Comparison of ENCODE assay signal across 24 cellular contexts in genomic region chr21:42055425-42055824, GRCh38. TPM values are rescaled to one million over a fixed set of nuclear protein-coding genes. Genes with fewer than 3 reads are reported as not detected.
DNase-seq lines count a peak whose midpoint lies in the region; ATAC-seq, FAIRE-seq and TF ChIP-seq lines count a peak whose summit lies in the region.
"Had no signal": no experiment of that assay in that cellular context is flagged by ENCODE, and none has a peak within 500 bp of the region (broad histone marks: within the 10 kb centered on the region; RNA-seq: fewer than 3 reads in every experiment).

No MANE protein-coding gene starts in this region.

- H3K9ac ChIP-seq in kidney (ENCODE audit: low read length in 2 of 2) = no peak overlapping the region
- H3K9ac ChIP-seq in neuronal stem cell (ENCODE audit: low read depth, low read length, poor library complexity) = peak overlapping the region; percentile 5

- peaks cover 0 to 14% (median 0%) of the 10 kb centered on the region in 3 experiments for H3K27me3 ChIP-seq in neuronal stem cell (ENCODE audit: control insufficient read depth in 3 of 3, insufficient read depth in 3 of 3, low read depth in 1 of 3, low read length in 3 of 3)

- H2BK15ac ChIP-seq in neuronal stem cell (ENCODE audit: low read length) = no peak overlapping the region

- intact Hi-C loops in kidney (cut with DNase I) = no loop called here

- peak overlapping the region; percentile 60 for H3K27ac Mint-ChIP-seq in stimulated activated memory B cell treated with anti-CD40 and anti-IgM and Interleukin-4, amounts not matched to agents 10 μg/mL and 1 μg/mL and 100 μg/mL, for 72 hours
- H3K27ac Mint-ChIP-seq: CD4-positive, alpha-beta T cell had no signal

- H3K4ac ChIP-seq in neuronal stem cell (ENCODE audit: low read length) = no peak overlapping the region

- H2AK5ac ChIP-seq in neuronal stem cell (ENCODE audit: low read depth, low read length) = no peak overlapping the region

- H3K79me1 ChIP-seq in neuronal stem cell (ENCODE audit: low read depth, low read length) = no peaks in the 10 kb centered on the region

- no peaks in the 10 kb centered on the region for H3K36me3 ChIP-seq in kidney (ENCODE audit: control insufficient read depth in 1 of 2, insufficient read depth in 2 of 2, low read length in 2 of 2)
- H3K36me3 ChIP-seq in neuronal stem cell (replicated peaks in 1 of 2; ENCODE audit: control insufficient read depth in 2 of 2, insufficient read depth in 2 of 2, low read length in 2 of 2) = no peaks in the 10 kb centered on the region
- H3K36me3 ChIP-seq: BE2C, HAP-1 had no signal

- no peak overlapping the region for H2AFZ ChIP-seq in neuronal stem cell (ENCODE audit: low read length)

- H3K9me3 Mint-ChIP-seq in stimulated activated memory B cell treated with anti-CD40 and anti-IgM and Interleukin-4, amounts not matched to agents 10 μg/mL and 1 μg/mL and 100 μg/mL, for 72 hours = no peaks in the 10 kb centered on the region
- H3K9me3 Mint-ChIP-seq: CD4-positive, alpha-beta T cell had no signal

- H3K27me3 Mint-ChIP-seq in stimulated activated memory B cell treated with anti-CD40 and anti-IgM and Interleukin-4, amounts not matched to agents 10 μg/mL and 1 μg/mL and 100 μg/mL, for 72 hours = no peaks in the 10 kb centered on the region
- H3K27me3 Mint-ChIP-seq: CD4-positive, alpha-beta T cell had no signal

- DNase-seq in kidney = peak; percentile 24
- DNase-seq in neuronal stem cell (ENCODE audit: low spot score) = no peak
- DNase-seq in DMS153 (lab: John Stamatoyannopoulos, UW) = no peak
- no peak for DNase-seq in SIG-M5 (lab: John Stamatoyannopoulos, UW)
- DNase-seq: ACHN; BE2C; C1 segment of cervical spinal cord; Calu3; CD4-positive, alpha-beta T cell; DMS53; DND-41; EL had no signal

- no peak overlapping the region for H4K8ac ChIP-seq in neuronal stem cell (ENCODE audit: low read depth, low read length)

- no peak for ATAC-seq in stimulated activated memory B cell treated with anti-CD40 and anti-IgM and Interleukin-4, amounts not matched to agents 10 μg/mL and 1 μg/mL and 100 μg/mL, for 72 hours
- ATAC-seq in GM21526 (IDR thresholded peaks at IDR 0.05; ENCODE audit: low FRiP score, unreplicated experiment) (no peak), HG02970 (IDR thresholded peaks at IDR 0.05; ENCODE audit: low FRiP score, unreplicated experiment) (no peak)
- ATAC-seq: K562 had no signal

- no peak for FAIRE-seq in kidney (lab: Jason Lieb, UNC)
- FAIRE-seq: A204.1, GM12891, K562 had no signal

- H3K4me3 Mint-ChIP-seq in stimulated activated memory B cell treated with anti-CD40 and anti-IgM and Interleukin-4, amounts not matched to agents 10 μg/mL and 1 μg/mL and 100 μg/mL, for 72 hours = no peak overlapping the region
- H3K4me3 Mint-ChIP-seq: CD4-positive, alpha-beta T cell had no signal

- H2BK5ac ChIP-seq in neuronal stem cell (ENCODE audit: low read length) = no peak overlapping the region

- no CpG with 5 or more reads among the region's 9 CpGs for WGBS in neuronal stem cell (ENCODE audit: extremely low coverage in 2 of 2, insufficient read length in 2 of 2, insufficient replicate concordance in 1 of 2), 2 donors

- no peaks in the 10 kb centered on the region for H3K36me3 Mint-ChIP-seq in stimulated activated memory B cell treated with anti-CD40 and anti-IgM and Interleukin-4, amounts not matched to agents 10 μg/mL and 1 μg/mL and 100 μg/mL, for 72 hours

- H3K4me2 ChIP-seq in neuronal stem cell (ENCODE audit: insufficient read depth, low read length, poor library complexity, severe bottlenecking) = no peak overlapping the region

- H3K4me1 Mint-ChIP-seq in stimulated activated memory B cell treated with anti-CD40 and anti-IgM and Interleukin-4, amounts not matched to agents 10 μg/mL and 1 μg/mL and 100 μg/mL, for 72 hours = peaks cover 37% of the 10 kb centered on the region

- TF ChIP-seq CTCF in VCaP (conservative IDR thresholded peaks at IDR 0.05) (no peak), kidney (IDR thresholded peaks at IDR 0.05; ENCODE audit: borderline replicate concordance, extremely low read depth, insufficient read depth) (no peak)

- H3K27ac ChIP-seq in VCaP (peak overlapping the region; percentile 100), kidney (ENCODE audit: low read depth in 2 of 2, low read length in 2 of 2) (no peak overlapping the region), neuronal stem cell (replicated peaks; ENCODE audit: low read length) (no peak overlapping the region)
- H3K27ac ChIP-seq: HL-60 had no signal

- H3K4me3 ChIP-seq in kidney (ENCODE audit: low read length in 2 of 2) (no peak overlapping the region), neuronal stem cell (ENCODE audit: low read length in 2 of 2) (no peak overlapping the region)
- H3K4me3 ChIP-seq: HAP-1, K562 had no signal

- peaks cover 0 to 9% of the 10 kb centered on the region in 2 donors for H3K4me1 ChIP-seq in kidney (ENCODE audit: control insufficient read depth in 1 of 2, insufficient read depth in 1 of 2, low read depth in 1 of 2, low read length in 2 of 2)
- H3K4me1 ChIP-seq in neuronal stem cell (ENCODE audit: control insufficient read depth in 2 of 2, insufficient read depth in 1 of 2, low read depth in 1 of 2, low read length in 2 of 2) = no peaks in the 10 kb centered on the region
- H3K4me1 ChIP-seq: BE2C, HAP-1 had no signal

- no peak overlapping the region for H4K91ac ChIP-seq in neuronal stem cell (ENCODE audit: low read depth, low read length, poor library complexity)

- no peak overlapping the region for H3K18ac ChIP-seq in neuronal stem cell (ENCODE audit: low read length)

- H3K23ac ChIP-seq in neuronal stem cell (ENCODE audit: low read depth, low read length, poor library complexity) = peak overlapping the region; percentile 21

- no peak overlapping the region for H3K14ac ChIP-seq in neuronal stem cell (ENCODE audit: low read length)

- no peak overlapping the region for H2BK12ac ChIP-seq in neuronal stem cell (ENCODE audit: low read length)

- no peak overlapping the region for H2BK120ac ChIP-seq in neuronal stem cell (ENCODE audit: low read depth, low read length)

- no peaks in the 10 kb centered on the region for H3K9me3 ChIP-seq in kidney (ENCODE audit: control insufficient read depth in 1 of 2, low read length in 2 of 2)
- H3K9me3 ChIP-seq in neuronal stem cell (replicated peaks in 1 of 2; ENCODE audit: control insufficient read depth in 2 of 2, insufficient read depth in 1 of 2, low read depth in 1 of 2, low read length in 2 of 2) = peaks cover 0 to 2% of the 10 kb centered on the region in 2 donors
- H3K9me3 ChIP-seq: BE2C, HAP-1 had no signal

RNA-seq across cellular contexts. Expression of gene UMODL1, which starts 15.7 kb away (rescaled TPM):
- total RNA-seq in kidney = not detected
- polyA plus RNA-seq in kidney (ENCODE audit: insufficient read depth, low read depth, low replicate concordance) = 0.39 TPM
- not detected for polyA plus RNA-seq in neuronal stem cell (2013, experiment 1 of 2)
- polyA plus RNA-seq in neuronal stem cell (2013, experiment 2 of 2) = not detected
- total RNA-seq: Calu3, G401, H4, HT1080, K562 had no signal
- polyA plus RNA-seq: K562 had no signal

RNA-seq across cellular contexts. Expression of gene ZBTB21, which starts 45.3 kb away (rescaled TPM):
- 16.0 TPM for total RNA-seq in kidney
- polyA plus RNA-seq in kidney (ENCODE audit: insufficient read depth, low read depth, low replicate concordance) = 2.3 TPM
- 11.2 TPM for polyA plus RNA-seq in neuronal stem cell (2013, experiment 1 of 2)
- 11.2 TPM for polyA plus RNA-seq in neuronal stem cell (2013, experiment 2 of 2)
